ENCODE assay signal across 11 cellular contexts in the genomic region with DNA sequence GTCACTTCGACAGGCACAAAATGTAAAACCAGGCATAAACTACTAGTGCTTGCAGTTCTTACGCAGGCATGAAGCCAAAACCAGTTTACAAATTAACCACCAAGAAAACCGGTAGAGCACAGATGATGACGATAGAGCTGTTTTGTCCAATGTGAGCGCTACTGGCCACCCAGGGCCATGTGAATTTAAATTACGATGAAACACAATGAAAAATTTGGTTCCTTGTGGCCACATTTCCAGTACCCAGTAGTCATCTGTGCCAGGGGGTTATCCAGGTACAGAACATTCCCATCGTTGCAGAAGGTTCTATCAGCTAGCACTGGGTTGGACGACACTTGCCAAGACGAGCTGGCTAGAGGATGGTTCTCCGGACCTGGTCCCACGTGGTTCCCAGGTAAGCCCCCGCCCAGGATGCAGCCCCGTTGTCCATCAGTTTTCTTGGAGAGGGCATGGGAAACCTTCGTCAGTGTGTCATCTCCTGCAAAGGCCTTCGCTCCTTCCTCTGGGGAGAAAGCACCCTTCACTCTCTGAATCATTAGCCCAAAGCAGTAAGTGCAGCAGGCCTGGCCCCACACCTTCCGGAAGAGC. TPM values are rescaled to one million over a fixed set of nuclear protein-coding genes. Genes with fewer than 3 reads are reported as not detected.
DNase-seq lines count a peak whose midpoint lies in the region; ATAC-seq and TF ChIP-seq lines count a peak whose summit lies in the region.
"Had no signal": no experiment of that assay in that cellular context is flagged by ENCODE, and none has a peak within 500 bp of the region (broad histone marks: within the 10 kb centered on the region; RNA-seq: fewer than 3 reads in every experiment).

No MANE protein-coding gene starts in this region.

- no peak overlapping the region for H3K27ac Mint-ChIP-seq in activated CD4-positive, alpha-beta T cell treated with anti-CD3 and anti-CD28 coated beads, Interleukin-2, amount 10 ng/mL, durations not matched to agents 7 days and 5 days
- no peak overlapping the region for H3K27ac Mint-ChIP-seq in WTC11

- peaks cover 11% of the 10 kb centered on the region for H3K36me3 Mint-ChIP-seq in activated CD4-positive, alpha-beta T cell treated with anti-CD3 and anti-CD28 coated beads, Interleukin-2, amount 10 ng/mL, durations not matched to agents 7 days and 5 days (ENCODE audit: low read depth)
- peaks cover 3% of the 10 kb centered on the region; the same call in 1 of the 2 replicates for H3K36me3 Mint-ChIP-seq in WTC11

- TF ChIP-seq CTCF in WTC11 (IDR thresholded peaks at IDR 0.05): no peak

- H3K27me3 ChIP-seq in iPS-15b (ENCODE audit: control insufficient read depth, insufficient read depth, low read length): no peaks in the 10 kb centered on the region
- H3K27me3 ChIP-seq: ascending aorta had no signal

- no peak for DNase-seq in activated CD4-positive, alpha-beta T cell treated with anti-CD3 and anti-CD28 coated beads, Interleukin-2, amount 10 ng/mL, durations not matched to agents 7 days and 5 days
- no peak for DNase-seq in activated CD4-positive, alpha-beta T cell treated with anti-CD3 and anti-CD28 coated beads for 1 hour
- DNase-seq in WTC11 (ENCODE audit: low spot score) (no peak), posterior vena cava (ENCODE audit: low spot score) (peak; percentile 59), NK-92 (lab: John Stamatoyannopoulos, UW; ENCODE audit: unreplicated experiment) (no peak), G401 (ENCODE audit: low spot score) (no peak)
- DNase-seq in activated CD4-positive, alpha-beta T cell treated with anti-CD3 and anti-CD28 coated beads for 48 hours: no peak
- DNase-seq: NCI-H2171 treated with DMSO at 0.1 percent for 48 hours had no signal

- H3K9me3 Mint-ChIP-seq in activated CD4-positive, alpha-beta T cell treated with anti-CD3 and anti-CD28 coated beads, Interleukin-2, amount 10 ng/mL, durations not matched to agents 7 days and 5 days: no peaks in the 10 kb centered on the region
- peaks cover 4% of the 10 kb centered on the region; the same call in 1 of the 2 replicates for H3K9me3 Mint-ChIP-seq in WTC11

- no peak for ATAC-seq in WTC11

- H3K4me1 Mint-ChIP-seq in activated CD4-positive, alpha-beta T cell treated with anti-CD3 and anti-CD28 coated beads, Interleukin-2, amount 10 ng/mL, durations not matched to agents 7 days and 5 days: peaks cover 20% of the 10 kb centered on the region
- H3K4me1 Mint-ChIP-seq in WTC11: peaks cover 16% of the 10 kb centered on the region

- peak overlapping the region; percentile 40 for H3K4me3 Mint-ChIP-seq in activated CD4-positive, alpha-beta T cell treated with anti-CD3 and anti-CD28 coated beads, Interleukin-2, amount 10 ng/mL, durations not matched to agents 7 days and 5 days
- H3K4me3 Mint-ChIP-seq in WTC11: peak overlapping the region; percentile 62

- peak overlapping the region; percentile 62 for H3K4me3 ChIP-seq in iPS-15b (ENCODE audit: low read depth, low read length)

- intact Hi-C loops in posterior vena cava (cut with DNase I): no loop called here

- in situ Hi-C loops in G401 (cut with HindIII; ENCODE audit: low sequenced_read_pairs): no loop called here

- peaks cover 4% of the 10 kb centered on the region for H3K36me3 ChIP-seq in iPS-15b (ENCODE audit: control insufficient read depth, insufficient read depth, low read length)
- H3K36me3 ChIP-seq: ascending aorta, HAP-1 had no signal

- peaks cover 2% of the 10 kb centered on the region for H3K4me1 ChIP-seq in iPS-15b (ENCODE audit: control insufficient read depth, insufficient read depth, low read length)
- H3K4me1 ChIP-seq: HAP-1 had no signal

- POLR2A ChIA-PET in activated CD4-positive, alpha-beta T cell treated with anti-CD3 and anti-CD28 coated beads, Interleukin-2, amount 10 ng/mL, durations not matched to agents 7 days and 5 days (lab: Charles Lee): no interaction called here
- POLR2A ChIA-PET in WTC11 (lab: Charles Lee): interaction anchor here (1.6 kb wide), 1 partner anchor 178 kb away, joined by 4 read pairs; no protein-coding TSS in a partner anchor

- CTCF ChIA-PET in activated CD4-positive, alpha-beta T cell treated with anti-CD3 and anti-CD28 coated beads, Interleukin-2, amount 10 ng/mL, durations not matched to agents 7 days and 5 days (lab: Charles Lee): interaction anchor here (0.9 to 1.9 kb wide), 2 partner anchors 17 to 25 kb away, joined by 3 to 8 read pairs; a partner anchor contains a TSS
- CTCF ChIA-PET in WTC11 (lab: Charles Lee): interaction anchor here (2.8 kb wide), 1 partner anchor 24 kb away, joined by 13 read pairs; a partner anchor contains a TSS

- H3K9me3 ChIP-seq in iPS-15b (ENCODE audit: control insufficient read depth, insufficient read depth, low read length): no peaks in the 10 kb centered on the region
- H3K9me3 ChIP-seq: ascending aorta, HAP-1 had no signal

- H3K9ac ChIP-seq in iPS-15b (ENCODE audit: low read depth, low read length): no peak overlapping the region

- H3K27me3 Mint-ChIP-seq in activated CD4-positive, alpha-beta T cell treated with anti-CD3 and anti-CD28 coated beads, Interleukin-2, amount 10 ng/mL, durations not matched to agents 7 days and 5 days: no peaks in the 10 kb centered on the region
- H3K27me3 Mint-ChIP-seq in WTC11 (ENCODE audit: low read depth): peaks cover 10% of the 10 kb centered on the region

TF ChIP-seq in WTC11, 78 proteins besides CTCF, POLR2A, EP300 and RAD21 (continues in another document):
- TF ChIP-seq NFATC4 (CRISPR knock-in tag; IDR thresholded peaks at IDR 0.05) (no peak), MYBL2 (CRISPR knock-in tag; IDR thresholded peaks at IDR 0.05) (no peak), NR1H2 (CRISPR knock-in tag; IDR thresholded peaks at IDR 0.05) (no peak), OVOL2 (CRISPR knock-in tag; IDR thresholded peaks at IDR 0.05; ENCODE audit: borderline replicate concordance) (no peak), GABPB1 (CRISPR knock-in tag; IDR thresholded peaks at IDR 0.05) (no peak), ZNF671 (CRISPR knock-in tag; IDR thresholded peaks at IDR 0.05) (no peak)
- TF ChIP-seq, protein P1, sequence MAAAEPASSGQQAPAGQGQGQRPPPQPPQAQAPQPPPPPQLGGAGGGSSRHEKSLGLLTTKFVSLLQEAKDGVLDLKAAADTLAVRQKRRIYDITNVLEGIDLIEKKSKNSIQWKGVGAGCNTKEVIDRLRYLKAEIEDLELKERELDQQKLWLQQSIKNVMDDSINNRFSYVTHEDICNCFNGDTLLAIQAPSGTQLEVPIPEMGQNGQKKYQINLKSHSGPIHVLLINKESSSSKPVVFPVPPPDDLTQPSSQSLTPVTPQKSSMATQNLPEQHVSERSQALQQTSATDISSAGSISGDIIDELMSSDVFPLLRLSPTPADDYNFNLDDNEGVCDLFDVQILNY (CRISPR knock-in tag; IDR thresholded peaks at IDR 0.05): no peak
- TF ChIP-seq, protein P2, sequence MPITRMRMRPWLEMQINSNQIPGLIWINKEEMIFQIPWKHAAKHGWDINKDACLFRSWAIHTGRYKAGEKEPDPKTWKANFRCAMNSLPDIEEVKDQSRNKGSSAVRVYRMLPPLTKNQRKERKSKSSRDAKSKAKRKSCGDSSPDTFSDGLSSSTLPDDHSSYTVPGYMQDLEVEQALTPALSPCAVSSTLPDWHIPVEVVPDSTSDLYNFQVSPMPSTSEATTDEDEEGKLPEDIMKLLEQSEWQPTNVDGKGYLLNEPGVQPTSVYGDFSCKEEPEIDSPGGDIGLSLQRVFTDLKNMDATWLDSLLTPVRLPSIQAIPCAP (CRISPR knock-in tag; IDR thresholded peaks at IDR 0.05): no peak
- TF ChIP-seq, protein P3, sequence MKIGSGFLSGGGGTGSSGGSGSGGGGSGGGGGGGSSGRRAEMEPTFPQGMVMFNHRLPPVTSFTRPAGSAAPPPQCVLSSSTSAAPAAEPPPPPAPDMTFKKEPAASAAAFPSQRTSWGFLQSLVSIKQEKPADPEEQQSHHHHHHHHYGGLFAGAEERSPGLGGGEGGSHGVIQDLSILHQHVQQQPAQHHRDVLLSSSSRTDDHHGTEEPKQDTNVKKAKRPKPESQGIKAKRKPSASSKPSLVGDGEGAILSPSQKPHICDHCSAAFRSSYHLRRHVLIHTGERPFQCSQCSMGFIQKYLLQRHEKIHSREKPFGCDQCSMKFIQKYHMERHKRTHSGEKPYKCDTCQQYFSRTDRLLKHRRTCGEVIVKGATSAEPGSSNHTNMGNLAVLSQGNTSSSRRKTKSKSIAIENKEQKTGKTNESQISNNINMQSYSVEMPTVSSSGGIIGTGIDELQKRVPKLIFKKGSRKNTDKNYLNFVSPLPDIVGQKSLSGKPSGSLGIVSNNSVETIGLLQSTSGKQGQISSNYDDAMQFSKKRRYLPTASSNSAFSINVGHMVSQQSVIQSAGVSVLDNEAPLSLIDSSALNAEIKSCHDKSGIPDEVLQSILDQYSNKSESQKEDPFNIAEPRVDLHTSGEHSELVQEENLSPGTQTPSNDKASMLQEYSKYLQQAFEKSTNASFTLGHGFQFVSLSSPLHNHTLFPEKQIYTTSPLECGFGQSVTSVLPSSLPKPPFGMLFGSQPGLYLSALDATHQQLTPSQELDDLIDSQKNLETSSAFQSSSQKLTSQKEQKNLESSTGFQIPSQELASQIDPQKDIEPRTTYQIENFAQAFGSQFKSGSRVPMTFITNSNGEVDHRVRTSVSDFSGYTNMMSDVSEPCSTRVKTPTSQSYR (CRISPR knock-in tag; IDR thresholded peaks at IDR 0.05): no peak
- TF ChIP-seq, protein P4, sequence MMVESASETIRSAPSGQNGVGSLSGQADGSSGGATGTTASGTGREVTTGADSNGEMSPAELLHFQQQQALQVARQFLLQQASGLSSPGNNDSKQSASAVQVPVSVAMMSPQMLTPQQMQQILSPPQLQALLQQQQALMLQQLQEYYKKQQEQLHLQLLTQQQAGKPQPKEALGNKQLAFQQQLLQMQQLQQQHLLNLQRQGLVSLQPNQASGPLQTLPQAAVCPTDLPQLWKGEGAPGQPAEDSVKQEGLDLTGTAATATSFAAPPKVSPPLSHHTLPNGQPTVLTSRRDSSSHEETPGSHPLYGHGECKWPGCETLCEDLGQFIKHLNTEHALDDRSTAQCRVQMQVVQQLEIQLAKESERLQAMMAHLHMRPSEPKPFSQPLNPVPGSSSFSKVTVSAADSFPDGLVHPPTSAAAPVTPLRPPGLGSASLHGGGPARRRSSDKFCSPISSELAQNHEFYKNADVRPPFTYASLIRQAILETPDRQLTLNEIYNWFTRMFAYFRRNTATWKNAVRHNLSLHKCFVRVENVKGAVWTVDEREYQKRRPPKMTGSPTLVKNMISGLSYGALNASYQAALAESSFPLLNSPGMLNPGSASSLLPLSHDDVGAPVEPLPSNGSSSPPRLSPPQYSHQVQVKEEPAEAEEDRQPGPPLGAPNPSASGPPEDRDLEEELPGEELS (CRISPR knock-in tag; IDR thresholded peaks at IDR 0.05): no peak

RNA-seq across cellular contexts. Expression of a gene that starts 1.1 kb away (rescaled TPM):
- total RNA-seq in activated CD4-positive, alpha-beta T cell treated with anti-CD3 and anti-CD28 coated beads, Interleukin-2, amount 10 ng/mL, durations not matched to agents 7 days and 5 days: 100 to 1,000 TPM; 137 to 157 TPM
- total RNA-seq in WTC11 (2021) (237 to 244 TPM (median 241 TPM) in 3 replicates), posterior vena cava (100 to 1,000 TPM; 616 to 784 TPM)
- 61.8 and 105 TPM in 2 replicates for total RNA-seq in G401 (2014; rRNA removed; shearing (Covaris generic))

RNA-seq across cellular contexts. Expression of a gene that starts 24.5 kb away (rescaled TPM):
- 10 to 100 TPM; 31.1 to 47.5 TPM for total RNA-seq in activated CD4-positive, alpha-beta T cell treated with anti-CD3 and anti-CD28 coated beads, Interleukin-2, amount 10 ng/mL, durations not matched to agents 7 days and 5 days
- total RNA-seq in WTC11 (2021) (41.2 to 45.8 TPM (median 41.4 TPM) in 3 replicates), posterior vena cava (10 to 100 TPM; 47.4 to 49.6 TPM)
- total RNA-seq in G401 (2014; rRNA removed; shearing (Covaris generic)): 44.6 and 46.1 TPM in 2 replicates
